ENCODE assay signal across 10 cellular contexts in genomic region chr14:35883677-35884293, GRCh38. TPM values are rescaled to one million over a fixed set of nuclear protein-coding genes. Genes with fewer than 3 reads are reported as not detected.
DNase-seq lines count a peak whose midpoint lies in the region; ATAC-seq and TF ChIP-seq lines count a peak whose summit lies in the region.
"Had no signal": no experiment of that assay in that cellular context is flagged by ENCODE, and none has a peak within 500 bp of the region (broad histone marks: within the 10 kb centered on the region; RNA-seq: fewer than 3 reads in every experiment).

No MANE protein-coding gene starts in this region.

- CTCF ChIA-PET in CD4-positive, alpha-beta memory T cell (lab: Charles Lee; ENCODE audit: partially characterized antibody) = interaction anchor here (1.0 to 3.9 kb wide), 15 partner anchors 9 to 722 kb away, joined by 3 to 22 read pairs (median 4); no protein-coding TSS in a partner anchor

- H3K27ac ChIP-seq in CD4-positive, alpha-beta memory T cell (ENCODE audit: low read depth, low read length) = no peak overlapping the region
- H3K27ac ChIP-seq in lower lobe of right lung = no peak overlapping the region
- H3K27ac ChIP-seq: SJCRH30 had no signal

- no peaks in the 10 kb centered on the region for H3K4me1 Mint-ChIP-seq in CD4-positive, alpha-beta memory T cell

- H3K36me3 ChIP-seq in CD4-positive, alpha-beta memory T cell (ENCODE audit: insufficient read depth, low read length) = no peaks in the 10 kb centered on the region
- H3K36me3 ChIP-seq in lower lobe of right lung = no peaks in the 10 kb centered on the region
- H3K36me3 ChIP-seq: SJCRH30 had no signal

- ATAC-seq in GM19035 (IDR thresholded peaks at IDR 0.05; ENCODE audit: unreplicated experiment) = peak; percentile 49
- peak in 1 of 2 donors; percentile 79 for ATAC-seq in lower lobe of right lung
- ATAC-seq in activated CD4-positive, CD25-positive, alpha-beta regulatory T cell treated with anti-CD3 and anti-CD28 coated beads, Interleukin-2, amount 50 U/mL, for 24 hours = no peak
- ATAC-seq in GM19452 (IDR thresholded peaks at IDR 0.05; ENCODE audit: unreplicated experiment) = no peak

- H3K4me1 ChIP-seq in CD4-positive, alpha-beta memory T cell (ENCODE audit: insufficient read depth, low read length) = no peaks in the 10 kb centered on the region
- no peaks in the 10 kb centered on the region for H3K4me1 ChIP-seq in lower lobe of right lung

- no peaks in the 10 kb centered on the region for H3K9me3 ChIP-seq in CD4-positive, alpha-beta memory T cell (ENCODE audit: control insufficient read depth in 1 of 2, low read length in 2 of 2)
- no peaks in the 10 kb centered on the region for H3K9me3 ChIP-seq in lower lobe of right lung
- H3K9me3 ChIP-seq: SJCRH30 had no signal

- peak in 3 of 5 donors; percentile 6 to 13 (median 6) for DNase-seq in CD4-positive, alpha-beta memory T cell
- DNase-seq in NCI-H2227 treated with DMSO at 0.1 percent for 48 hours (lab: John Stamatoyannopoulos, UW) (peak; percentile 26), astrocyte of the spinal cord (ENCODE audit: low read depth, low spot score) (peak; percentile 37), lower lobe of right lung (no peak), lower leg skin (ENCODE audit: low spot score in 2 of 2) (no peak)
- DNase-seq: naive B cell had no signal

- no peak overlapping the region for H3K4me3 ChIP-seq in CD4-positive, alpha-beta memory T cell (ENCODE audit: low read length in 2 of 2)
- no peak overlapping the region for H3K4me3 ChIP-seq in astrocyte of the spinal cord (ENCODE audit: low read depth, low read length)
- H3K4me3 ChIP-seq in lower lobe of right lung = no peak overlapping the region
- H3K4me3 ChIP-seq in lower leg skin (ENCODE audit: low read depth, poor library complexity, severe bottlenecking) = no peak overlapping the region
- H3K4me3 ChIP-seq: SJCRH30 had no signal

- POLR2A ChIA-PET in CD4-positive, alpha-beta memory T cell (lab: Charles Lee; ENCODE audit: partially characterized antibody) = no interaction called here

- no peak overlapping the region for H3K4me3 Mint-ChIP-seq in CD4-positive, alpha-beta memory T cell
- H3K4me3 Mint-ChIP-seq: naive B cell had no signal

- intact Hi-C loops in CD4-positive, alpha-beta memory T cell (cut with micrococcal nuclease) = loop anchor here (1.0 kb wide), 2 partner anchors 186 to 491 kb away; no protein-coding TSS in a partner anchor
- intact Hi-C loops in lower lobe of right lung (cut with DNase I) = no loop called here
- intact Hi-C loops in lower leg skin (cut with DNase I; ENCODE audit: low total_unique reads) = no loop called here

- TF ChIP-seq CTCF in astrocyte of the spinal cord (IDR thresholded peaks at IDR 0.05; ENCODE audit: low read depth, low read length) (peak; percentile 77), lower lobe of right lung (IDR thresholded peaks at IDR 0.05) (peak; percentile 65), lower leg skin (IDR thresholded peaks at IDR 0.05) (no peak)

- H3K27me3 ChIP-seq in CD4-positive, alpha-beta memory T cell (ENCODE audit: insufficient read depth, low read length) = no peaks in the 10 kb centered on the region
- no peaks in the 10 kb centered on the region for H3K27me3 ChIP-seq in lower lobe of right lung (ENCODE audit: low read depth)
- H3K27me3 ChIP-seq: SJCRH30 had no signal

- in situ Hi-C loops in astrocyte of the spinal cord (cut with HindIII; ENCODE audit: low sequenced_read_pairs) = no loop called here

- TF ChIP-seq POLR2A in lower leg skin (IDR thresholded peaks at IDR 0.05) = no peak

- H3K27ac Mint-ChIP-seq in CD4-positive, alpha-beta memory T cell = no peak overlapping the region

- no peaks in the 10 kb centered on the region for H3K36me3 Mint-ChIP-seq in CD4-positive, alpha-beta memory T cell
- H3K36me3 Mint-ChIP-seq: naive B cell had no signal

- H3K27me3 Mint-ChIP-seq in CD4-positive, alpha-beta memory T cell = peaks cover 0 to 4% of the 10 kb centered on the region in 2 donors

- 52 to 53% methylated on average over 7 of the region's 7 CpGs for WGBS in lower leg skin, 2 donors

- H3K9me3 Mint-ChIP-seq in CD4-positive, alpha-beta memory T cell = peaks cover 0 to 4% (median 0%) of the 10 kb centered on the region in 8 donors

RNA-seq across cellular contexts. Expression of gene BRMS1L, which starts 57.6 kb away (rescaled TPM):
- 1 to 10 TPM; 5.3 to 9.7 TPM for total RNA-seq in CD4-positive, alpha-beta memory T cell
- polyA plus RNA-seq in CD4-positive, alpha-beta memory T cell = 1 to 10 TPM; 3.1 to 5.9 TPM
- total RNA-seq in lower lobe of right lung = 5.5 TPM
- total RNA-seq in lower leg skin = 1 to 10 TPM; 2.7 to 5.8 (median 4.1) TPM

Comparison
In these comparisons a context has a peak if more than half of its experiments do, and no peak if none do; other contexts are left out.
1. DNase-seq: peak in CD4-positive, alpha-beta memory T cell (3 of 5), NCI-H2227 treated with DMSO at 0.1 percent for 48 hours (single experiment) and astrocyte of the spinal cord (single experiment); none in lower lobe of right lung (single experiment) and lower leg skin (0 of 2).
2. CTCF ChIP-seq: peak in astrocyte of the spinal cord (single experiment) and lower lobe of right lung (single experiment); none in lower leg skin (0 of 3).